Comparison of ENCODE assay signal across 14 cellular contexts in genomic region chr11:67631427-67631826, GRCh38. TPM values are rescaled to one million over a fixed set of nuclear protein-coding genes. Genes with fewer than 3 reads are reported as not detected.
DNase-seq lines count a peak whose midpoint lies in the region; ATAC-seq and TF ChIP-seq lines count a peak whose summit lies in the region.
"Had no signal": no experiment of that assay in that cellular context is flagged by ENCODE, and none has a peak within 500 bp of the region (broad histone marks: within the 10 kb centered on the region; RNA-seq: fewer than 3 reads in every experiment).

No MANE protein-coding gene starts in this region.

- 81% methylated on average over 3 of the region's 7 CpGs; no CpG with 5 or more reads in 1 of the 2 experiments for WGBS in IMR-90 (ENCODE audit: extremely low coverage in 2 of 2, insufficient read length in 1 of 2), 2 experiments

- H3K56ac ChIP-seq in IMR-90 (ENCODE audit: extremely low read depth, insufficient read depth, low read length), result no peak overlapping the region

- peak overlapping the region; percentile 93 for H3K27ac ChIP-seq in C4-2B
- H3K27ac ChIP-seq in IMR-90 (ENCODE audit: insufficient read depth, low read length), result no peak overlapping the region

- CTCF ChIA-PET in IMR-90 (lab: Yijun Ruan, JAX), result no interaction called here

- TF ChIP-seq POLR2A in IMR-90 (IDR thresholded peaks at IDR 0.05; ENCODE audit: low read depth, low read length), result no peak

- no peak overlapping the region for H3K4me3 ChIP-seq in IMR-90 (ENCODE audit: insufficient read depth, low read depth, low read length)
- H3K4me3 ChIP-seq in neuron (ENCODE audit: low read length), result peak overlapping the region; percentile 77

- no peaks in the 10 kb centered on the region for H3K79me1 ChIP-seq in IMR-90 (ENCODE audit: low read depth in 1 of 2, low read length in 2 of 2)

- no peak for TF ChIP-seq CTCF in C4-2B (conservative IDR thresholded peaks at IDR 0.05)
- TF ChIP-seq CTCF in IMR-90 (conservative IDR thresholded peaks at IDR 0.05; ENCODE audit: low read depth, low read length), result no peak

- no peak for TF ChIP-seq RAD21 in IMR-90 (IDR thresholded peaks at IDR 0.05; ENCODE audit: low read length)

- ATAC-seq in IMR-90 (ENCODE audit: low read depth), result no peak
- no peak for ATAC-seq in effector memory CD8-positive, alpha-beta T cell (replicated peaks)
- ATAC-seq in HG03378 (IDR thresholded peaks at IDR 0.05; ENCODE audit: unreplicated experiment), result no peak
- no peak for ATAC-seq in GM18519 (IDR thresholded peaks at IDR 0.05; ENCODE audit: low FRiP score, unreplicated experiment)

- H3K27me3 ChIP-seq in IMR-90 (ENCODE audit: control insufficient read depth, insufficient read depth, low read length), result peaks cover 5% of the 10 kb centered on the region; the same call in 1 of the 2 replicates
- no peaks in the 10 kb centered on the region for H3K27me3 ChIP-seq in neuron (ENCODE audit: insufficient read depth, low read length)

- no peak overlapping the region for H2BK5ac ChIP-seq in IMR-90 (ENCODE audit: low read depth, low read length, poor library complexity, severe bottlenecking)

- H3K36me3 ChIP-seq in IMR-90 (ENCODE audit: control insufficient read depth, insufficient read depth, low read length), result no peaks in the 10 kb centered on the region
- H3K36me3 ChIP-seq in neuron (ENCODE audit: insufficient read depth, low read length), result no peaks in the 10 kb centered on the region

- H4K91ac ChIP-seq in IMR-90 (ENCODE audit: insufficient read depth, low read depth, low read length), result no peak overlapping the region

- no peak overlapping the region for H3K4me2 ChIP-seq in IMR-90 (ENCODE audit: low read depth, low read length)

- H4K20me1 ChIP-seq in IMR-90 (ENCODE audit: insufficient read depth, low read length), result no peaks in the 10 kb centered on the region

- H3K27me3 Mint-ChIP-seq in effector memory CD8-positive, alpha-beta T cell, result no peaks in the 10 kb centered on the region

- POLR2A ChIA-PET in IMR-90 (lab: Charles Lee; ENCODE audit: unreplicated experiment), result no interaction called here

- H2BK15ac ChIP-seq in IMR-90 (ENCODE audit: low read depth, low read length), result no peak overlapping the region

- H3K9me3 ChIP-seq in IMR-90 (ENCODE audit: control insufficient read depth, insufficient read depth, low read length) (no peaks in the 10 kb centered on the region), neuron (ENCODE audit: low read length) (no peaks in the 10 kb centered on the region)

- H3K23ac ChIP-seq in IMR-90 (ENCODE audit: low read depth, low read length), result no peak overlapping the region

- no peak overlapping the region for H3K9ac ChIP-seq in IMR-90 (ENCODE audit: low read depth, low read length)

- H2AK9ac ChIP-seq in IMR-90 (replicated peaks; ENCODE audit: low read depth, low read length, poor library complexity), result peak overlapping the region; percentile 91

- no peaks in the 10 kb centered on the region for H3K9me3 Mint-ChIP-seq in effector memory CD8-positive, alpha-beta T cell

- H2BK120ac ChIP-seq in IMR-90 (ENCODE audit: low read depth, low read length), result no peak overlapping the region

- dilution Hi-C loops in IMR-90 (cut with HindIII; ENCODE audit: low sequenced_read_pairs, unreplicated experiment), result no loop called here

- H3K4me1 ChIP-seq in IMR-90 (ENCODE audit: control insufficient read depth, insufficient read depth, low read length) (0 out of 2 replicates have a peak, but pooled peaks cover 3% of the 10 kb centered on the region), neuron (ENCODE audit: insufficient read depth, low read length) (peaks cover 6% of the 10 kb centered on the region)

- BruUV-seq in IMR-90 (replicated peaks; lab: Mats Ljungman, UMichigan), result no TSS peak

- no peak overlapping the region; a peak in 1 of 4 replicates for H4K8ac ChIP-seq in IMR-90 (ENCODE audit: low read depth in 2 of 2, low read length in 2 of 2)

- H3K36me3 Mint-ChIP-seq in effector memory CD8-positive, alpha-beta T cell (ENCODE audit: insufficient read depth), result peaks cover 5% of the 10 kb centered on the region

- DNase-seq in IMR-90 (no peak), DMS114 treated with DMSO at 0.1 percent for 48 hours (lab: John Stamatoyannopoulos, UW; ENCODE audit: unreplicated experiment) (no peak), hippocampal formation (lab: John Stamatoyannopoulos, UW) (no peak)
- DNase-seq in effector memory CD8-positive, alpha-beta T cell, result no peak
- DNase-seq: activated effector memory CD4-positive, alpha-beta T cell treated with anti-CD3 and anti-CD28 coated beads, Interleukin-2, amount 50 U/mL, for 16 hours; DMS79; effector memory CD4-positive, alpha-beta T cell; MM.1S; NCI-H526 treated with DMSO at 0.1 percent for 48 hours had no signal

- peak overlapping the region in 1 of 2 donors; percentile 81 for H3K27ac Mint-ChIP-seq in effector memory CD8-positive, alpha-beta T cell

- peak overlapping the region; percentile 32 for H2AFZ ChIP-seq in IMR-90 (replicated peaks; ENCODE audit: low read length, poor library complexity)
- no peak overlapping the region for H2AFZ ChIP-seq in neuron (ENCODE audit: low read depth, low read length)

- in situ Hi-C loops in IMR-90 (cut with MboI; ENCODE audit: low sequenced_read_pairs), result no loop called here

- intact Hi-C loops in IMR-90 (cut with micrococcal nuclease), result no loop called here

- H3K4me3 Mint-ChIP-seq in effector memory CD8-positive, alpha-beta T cell, result peak overlapping the region; percentile 89 to 90

- no peak overlapping the region for H3K4ac ChIP-seq in IMR-90 (ENCODE audit: low read depth, low read length)

- no peak overlapping the region for H2BK20ac ChIP-seq in IMR-90 (ENCODE audit: low read depth, low read length)

- no peak overlapping the region for H3K18ac ChIP-seq in IMR-90 (ENCODE audit: low read depth, low read length)

- no peak overlapping the region for H3K14ac ChIP-seq in IMR-90 (replicated peaks; ENCODE audit: low read depth, low read length)

- H4K5ac ChIP-seq in IMR-90 (ENCODE audit: low read depth, low read length), result no peak overlapping the region

- peaks cover 10 to 12% of the 10 kb centered on the region in 2 donors for H3K4me1 Mint-ChIP-seq in effector memory CD8-positive, alpha-beta T cell (ENCODE audit: low read depth in 2 of 2)

- no peak overlapping the region for H2AK5ac ChIP-seq in IMR-90 (ENCODE audit: low read depth, low read length)

- H3K9me1 ChIP-seq in IMR-90 (ENCODE audit: insufficient read depth, low read length), result peaks cover 4% of the 10 kb centered on the region; the same call in 1 of the 2 replicates

TF ChIP-seq in IMR-90, 13 proteins besides CTCF, POLR2A, EP300 and RAD21 (continues in another document):
- TF ChIP-seq USF2 (IDR thresholded peaks at IDR 0.05; ENCODE audit: low read depth, low read length), result no peak
- no peak for TF ChIP-seq ELK1 (IDR thresholded peaks at IDR 0.05; ENCODE audit: borderline replicate concordance, low read depth, low read length)
- TF ChIP-seq NFE2L2 (IDR thresholded peaks at IDR 0.05; ENCODE audit: low read depth, low read length), result no peak
- no peak for TF ChIP-seq MAZ (IDR thresholded peaks at IDR 0.05; ENCODE audit: borderline replicate concordance, low read depth, low read length)
- no peak for TF ChIP-seq FOS (IDR thresholded peaks at IDR 0.05; ENCODE audit: low read depth, low read length)
- TF ChIP-seq BHLHE40 (IDR thresholded peaks at IDR 0.05; ENCODE audit: low read depth, low read length), result no peak
- TF ChIP-seq MAFK (IDR thresholded peaks at IDR 0.05; ENCODE audit: low read depth, low read length), result no peak
- no peak for TF ChIP-seq MXI1 (IDR thresholded peaks at IDR 0.05; ENCODE audit: borderline replicate concordance, low read depth, low read length)
- no peak for TF ChIP-seq RCOR1 (IDR thresholded peaks at IDR 0.05; ENCODE audit: insufficient replicate concordance, low read length)
- TF ChIP-seq SMC3 (IDR thresholded peaks at IDR 0.05; ENCODE audit: low read depth, low read length), result no peak
- no peak for TF ChIP-seq RFX5 (IDR thresholded peaks at IDR 0.05; ENCODE audit: low read depth, low read length)

RNA-seq across cellular contexts. Expression of gene NUDT8, which starts 1.7 kb away (rescaled TPM):
- total RNA-seq in IMR-90 (2012; rRNA removed), result 0.83 and 1.4 TPM in 2 replicates
- 2.5 and 3.2 TPM in 2 replicates for polyA plus RNA-seq in IMR-90 (2012; rRNA removed)
- polyA plus RNA-seq in IMR-90 (2012; cell fraction: cytosol; rRNA removed), result 4.3 and 4.7 TPM in 2 replicates
- 4.2 and 7.7 TPM in 2 replicates for polyA plus RNA-seq in IMR-90 (2012; cell fraction: nucleus; rRNA removed; ENCODE audit: low replicate concordance)

RNA-seq across cellular contexts. Expression of gene TBX10, which starts 8.1 kb away (rescaled TPM):
- not detected in 2 replicates for total RNA-seq in IMR-90 (2012; rRNA removed)
- not detected in 2 replicates for polyA plus RNA-seq in IMR-90 (2012; rRNA removed)
- polyA plus RNA-seq in IMR-90 (2012; cell fraction: cytosol; rRNA removed), result not detected in 2 replicates
- polyA plus RNA-seq in IMR-90 (2012; cell fraction: nucleus; rRNA removed; ENCODE audit: low replicate concordance), result not detected in 2 replicates
- total RNA-seq: pulmonary artery endothelial cell had no signal

RNA-seq across cellular contexts. Expression of gene ACY3, which starts 19.1 kb away (rescaled TPM):
- total RNA-seq in IMR-90 (2012; rRNA removed), result not detected in 2 replicates
- not detected in 2 replicates for polyA plus RNA-seq in IMR-90 (2012; rRNA removed)
- not detected in 2 replicates for polyA plus RNA-seq in IMR-90 (2012; cell fraction: cytosol; rRNA removed)
- not detected in 2 replicates for polyA plus RNA-seq in IMR-90 (2012; cell fraction: nucleus; rRNA removed; ENCODE audit: low replicate concordance)
- total RNA-seq: pulmonary artery endothelial cell had no signal

RNA-seq across cellular contexts. Expression of gene NDUFV1, which starts 24.7 kb away (rescaled TPM):
- total RNA-seq in IMR-90 (2012; rRNA removed), result 119 and 120 TPM in 2 replicates
- polyA plus RNA-seq in IMR-90 (2012; rRNA removed), result 133 and 148 TPM in 2 replicates
- 171 and 178 TPM in 2 replicates for polyA plus RNA-seq in IMR-90 (2012; cell fraction: cytosol; rRNA removed)
- 491 and 899 TPM in 2 replicates for polyA plus RNA-seq in IMR-90 (2012; cell fraction: nucleus; rRNA removed; ENCODE audit: low replicate concordance)

RNA-seq across cellular contexts. Expression of gene ALDH3B2, which starts 43.0 kb away (rescaled TPM):
- total RNA-seq in IMR-90 (2012; rRNA removed), result not detected in 2 replicates
- polyA plus RNA-seq in IMR-90 (2012; rRNA removed), result not detected in 2 replicates
- polyA plus RNA-seq in IMR-90 (2012; cell fraction: cytosol; rRNA removed), result not detected in 2 replicates
- polyA plus RNA-seq in IMR-90 (2012; cell fraction: nucleus; rRNA removed; ENCODE audit: low replicate concordance), result not detected in 2 replicates
- total RNA-seq: pulmonary artery endothelial cell had no signal
